1 cellular context compared by ENCODE assay signal in genomic region chr5:178155065-178155464, GRCh38.
TF ChIP-seq lines count a peak whose summit lies in the region.

No MANE protein-coding gene starts in this region.

TF ChIP-seq in IMR-90, 13 proteins besides CTCF, POLR2A, EP300 and RAD21:
- TF ChIP-seq ELK1 (IDR thresholded peaks at IDR 0.05; ENCODE audit: borderline replicate concordance, low read depth, low read length) (no peak), MAFK (IDR thresholded peaks at IDR 0.05; ENCODE audit: low read depth, low read length) (no peak), CHD1 (IDR thresholded peaks at IDR 0.05; ENCODE audit: low read depth, low read length) (no peak), MXI1 (IDR thresholded peaks at IDR 0.05; ENCODE audit: borderline replicate concordance, low read depth, low read length) (no peak), CEBPB (IDR thresholded peaks at IDR 0.05; ENCODE audit: low read depth, low read length) (no peak), FOS (IDR thresholded peaks at IDR 0.05; ENCODE audit: low read depth, low read length) (no peak), SMC3 (IDR thresholded peaks at IDR 0.05; ENCODE audit: low read depth, low read length) (no peak)
